Comparison of ENCODE assay signal across 8 cellular contexts in the genomic region with DNA sequence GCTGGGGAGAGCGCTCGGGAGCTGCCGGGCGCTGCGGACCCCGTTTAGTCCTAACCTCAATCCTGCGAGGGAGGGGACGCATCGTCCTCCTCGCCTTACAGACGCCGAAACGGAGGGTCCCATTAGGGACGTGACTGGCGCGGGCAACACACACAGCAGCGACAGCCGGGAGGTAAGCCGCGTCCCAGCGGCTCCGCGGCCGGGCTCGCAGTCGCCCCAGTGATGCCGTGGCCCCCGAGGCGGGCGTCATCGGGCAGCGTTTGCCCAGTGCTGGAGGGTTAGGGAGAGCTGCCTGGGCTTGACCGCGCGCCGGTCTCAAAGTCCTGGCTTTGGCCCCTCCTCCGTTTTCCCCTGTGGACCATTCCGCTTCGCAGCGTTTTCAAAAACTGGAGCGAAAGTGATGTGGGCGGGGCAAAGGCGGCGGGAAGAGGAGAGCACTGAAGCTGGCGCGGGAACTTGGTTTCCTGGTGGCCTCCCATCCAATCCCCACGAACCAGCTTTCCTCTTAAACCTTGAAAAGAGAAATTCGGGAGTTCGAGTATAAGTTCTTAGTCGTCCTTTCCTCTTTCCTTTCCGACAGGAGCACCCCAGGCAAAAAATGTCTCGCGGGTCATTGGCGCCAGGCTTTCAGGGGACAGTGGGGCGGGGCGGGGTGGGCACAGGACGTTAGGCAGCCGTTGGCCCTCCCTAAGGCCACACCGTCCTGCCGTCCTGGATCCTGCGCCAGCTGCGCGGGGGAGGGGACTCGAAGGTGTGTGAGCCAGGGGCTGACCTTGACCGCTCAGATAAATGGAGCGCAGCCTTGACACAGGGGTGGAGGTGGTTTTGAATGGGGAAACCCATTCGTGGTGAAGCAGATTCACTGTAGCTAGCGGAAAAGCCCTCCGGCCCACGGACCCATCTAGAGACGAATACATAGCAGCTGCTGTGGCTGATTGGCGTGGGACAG. TPM values are rescaled to one million over a fixed set of nuclear protein-coding genes. Genes with fewer than 3 reads are reported as not detected.
DNase-seq lines count a peak whose midpoint lies in the region; ATAC-seq and TF ChIP-seq lines count a peak whose summit lies in the region.

No MANE protein-coding gene starts in this region.

- H2AK5ac ChIP-seq in IMR-90 (ENCODE audit: low read depth, low read length): peak overlapping the region; percentile 82

- dilution Hi-C loops in IMR-90 (cut with HindIII; ENCODE audit: low sequenced_read_pairs, unreplicated experiment): no loop called here

- peak overlapping the region; percentile 79; the same call in 1 of the 3 replicates for H2BK15ac ChIP-seq in IMR-90 (ENCODE audit: low read depth, low read length)

- peaks cover 51% of the 10 kb centered on the region for H3K79me2 ChIP-seq in OCI-LY3 (ENCODE audit: low read length)

- H4K20me1 ChIP-seq in IMR-90 (ENCODE audit: insufficient read depth, low read length) (no peaks in the 10 kb centered on the region), OCI-LY3 (ENCODE audit: insufficient read depth, low read length) (peaks cover 9% of the 10 kb centered on the region)

- POLR2A ChIA-PET in IMR-90 (lab: Charles Lee; ENCODE audit: unreplicated experiment): no interaction called here
- POLR2A ChIA-PET in naive thymus-derived CD4-positive, alpha-beta T cell (lab: Charles Lee): interaction anchor here (0.6 kb wide), 1 partner anchor 160 kb away, joined by 3 read pairs; no protein-coding TSS in a partner anchor

- TF ChIP-seq RAD21 in IMR-90 (IDR thresholded peaks at IDR 0.05; ENCODE audit: low read length): no peak

- H3K4me1 Mint-ChIP-seq in activated T-cell treated with anti-CD3 and anti-CD28 coated beads, Interleukin-2, amount 50 U/mL, for 4 hours (ENCODE audit: low read depth): peaks cover 14% of the 10 kb centered on the region
- H3K4me1 Mint-ChIP-seq in naive thymus-derived CD4-positive, alpha-beta T cell: peaks cover 0 to 50% (median 10%) of the 10 kb centered on the region in 7 donors

- H3K36me3 Mint-ChIP-seq in activated T-cell treated with anti-CD3 and anti-CD28 coated beads, Interleukin-2, amount 50 U/mL, for 4 hours (ENCODE audit: insufficient read depth): peaks cover 4% of the 10 kb centered on the region
- peaks cover 3 to 43% (median 4%) of the 10 kb centered on the region in 5 donors for H3K36me3 Mint-ChIP-seq in naive thymus-derived CD4-positive, alpha-beta T cell

- H3K9me3 Mint-ChIP-seq in activated T-cell treated with anti-CD3 and anti-CD28 coated beads, Interleukin-2, amount 50 U/mL, for 4 hours: peaks cover 3% of the 10 kb centered on the region
- H3K9me3 Mint-ChIP-seq in naive thymus-derived CD4-positive, alpha-beta T cell: peaks cover 0 to 14% (median 5%) of the 10 kb centered on the region in 11 donors

- in situ Hi-C loops in IMR-90 (cut with MboI; ENCODE audit: low sequenced_read_pairs): no loop called here

- peak overlapping the region; percentile 71 for H3K56ac ChIP-seq in IMR-90 (ENCODE audit: extremely low read depth, insufficient read depth, low read length)

- H3K4me3 ChIP-seq in IMR-90 (ENCODE audit: insufficient read depth, low read depth, low read length) (peak overlapping the region; percentile 90), OCI-LY3 (ENCODE audit: low read length) (peak overlapping the region; percentile 91), fibroblast of pulmonary artery (replicated peaks; ENCODE audit: low read depth, low read length) (peak overlapping the region; percentile 87), stomach (peak overlapping the region; percentile 61 to 98 (median 75))
- H3K4me3 ChIP-seq in naive thymus-derived CD4-positive, alpha-beta T cell (ENCODE audit: low read length): peak overlapping the region; percentile 79

- H3K36me3 ChIP-seq in IMR-90 (ENCODE audit: control insufficient read depth, insufficient read depth, low read length) (peaks cover 6% of the 10 kb centered on the region), OCI-LY3 (replicated peaks; ENCODE audit: low read depth, low read length) (peaks cover 32% of the 10 kb centered on the region), stomach (no peaks in the 10 kb centered on the region)
- no peaks in the 10 kb centered on the region for H3K36me3 ChIP-seq in naive thymus-derived CD4-positive, alpha-beta T cell (ENCODE audit: control insufficient read depth in 2 of 3, insufficient read depth in 3 of 3, low read length in 3 of 3)

- no peaks in the 10 kb centered on the region for H3K27me3 ChIP-seq in IMR-90 (ENCODE audit: control insufficient read depth, insufficient read depth, low read length)
- no peaks in the 10 kb centered on the region for H3K27me3 ChIP-seq in OCI-LY3 (ENCODE audit: low read depth, low read length)
- peaks cover 0 to 5% of the 10 kb centered on the region in 2 donors for H3K27me3 ChIP-seq in naive thymus-derived CD4-positive, alpha-beta T cell (ENCODE audit: control insufficient read depth in 2 of 2, insufficient read depth in 2 of 2, low read length in 2 of 2)
- H3K27me3 ChIP-seq in stomach: peaks cover 0 to 43% (median 0%) of the 10 kb centered on the region in 3 donors

- peak overlapping the region; percentile 89 for H3K4me3 Mint-ChIP-seq in activated T-cell treated with anti-CD3 and anti-CD28 coated beads, Interleukin-2, amount 50 U/mL, for 4 hours
- peak overlapping the region; percentile 81 to 96 (median 83) for H3K4me3 Mint-ChIP-seq in naive thymus-derived CD4-positive, alpha-beta T cell

- intact Hi-C loops in IMR-90 (cut with micrococcal nuclease): loop anchor here (2.0 to 10.0 kb wide), 3 partner anchors 33 to 177 kb away; a partner anchor contains a TSS
- intact Hi-C loops in naive thymus-derived CD4-positive, alpha-beta T cell (cut with micrococcal nuclease): loop anchor here in 1 of 2 donors (1.0 to 2.0 kb wide), 8 partner anchors 8 to 499 kb away; a partner anchor contains a TSS
- intact Hi-C loops in stomach (cut with DNase I; ENCODE audit: low total_unique reads): no loop called here

- WGBS in IMR-90 (ENCODE audit: extremely low coverage in 2 of 2, insufficient read length in 1 of 2), 2 experiments: 2% methylated on average over 11 of the region's 72 CpGs; no CpG with 5 or more reads in 1 of the 2 experiments
- WGBS in stomach, 5 donors: 2 to 3% (median 3%) methylated on average over 62 to 72 of the region's 72 CpGs

- peak overlapping the region in 1 of 9 donors; percentile 94 for H3K27ac Mint-ChIP-seq in naive thymus-derived CD4-positive, alpha-beta T cell

- H3K4me2 ChIP-seq in IMR-90 (ENCODE audit: low read depth, low read length) (peak overlapping the region; percentile 83), OCI-LY3 (ENCODE audit: low read length) (peak overlapping the region; percentile 82)

- TF ChIP-seq CTCF in IMR-90 (conservative IDR thresholded peaks at IDR 0.05; ENCODE audit: low read depth, low read length): no peak
- no peak for TF ChIP-seq CTCF in OCI-LY3 (IDR thresholded peaks at IDR 0.05; ENCODE audit: low read depth, low read length)
- no peak for TF ChIP-seq CTCF in fibroblast of pulmonary artery (IDR thresholded peaks at IDR 0.05; ENCODE audit: low read length, missing control alignments)
- TF ChIP-seq CTCF in stomach (IDR thresholded peaks at IDR 0.05): no peak

- H2AFZ ChIP-seq in IMR-90 (replicated peaks; ENCODE audit: low read length, poor library complexity): peak overlapping the region; percentile 99
- H2AFZ ChIP-seq in OCI-LY3 (ENCODE audit: low read depth, low read length): peak overlapping the region; percentile 48

- DNase-seq in Daoy (ENCODE audit: low read depth): peak; percentile 86
- peak; percentile 84 for DNase-seq in IMR-90
- DNase-seq in activated T-cell treated with anti-CD3 and anti-CD28 coated beads, Interleukin-2, amount 50 U/mL, for 4 hours: peak; percentile 16
- DNase-seq in fibroblast of pulmonary artery (ENCODE audit: low read depth): peak; percentile 88
- DNase-seq in naive thymus-derived CD4-positive, alpha-beta T cell: peak in 3 of 9 donors; percentile 20 to 78 (median 31)
- DNase-seq in stomach: peak; percentile 84

- no peak for TF ChIP-seq POLR2A in IMR-90 (IDR thresholded peaks at IDR 0.05; ENCODE audit: low read depth, low read length)
- no peak for TF ChIP-seq POLR2A in stomach (IDR thresholded peaks at IDR 0.05)

- peak overlapping the region; percentile 80 for H3K14ac ChIP-seq in IMR-90 (replicated peaks; ENCODE audit: low read depth, low read length)

- H3K9me3 ChIP-seq in IMR-90 (ENCODE audit: control insufficient read depth, insufficient read depth, low read length) (no peaks in the 10 kb centered on the region), OCI-LY3 (ENCODE audit: insufficient read depth, low read length) (no peaks in the 10 kb centered on the region), stomach (no peaks in the 10 kb centered on the region)
- H3K9me3 ChIP-seq in naive thymus-derived CD4-positive, alpha-beta T cell (ENCODE audit: control insufficient read depth in 2 of 3, low read length in 3 of 3): no peaks in the 10 kb centered on the region

- peak overlapping the region; percentile 94 for H2AK9ac ChIP-seq in IMR-90 (replicated peaks; ENCODE audit: low read depth, low read length, poor library complexity)

- H3K27ac ChIP-seq in IMR-90 (ENCODE audit: insufficient read depth, low read length) (peak overlapping the region; percentile 98), OCI-LY3 (ENCODE audit: low read length) (peak overlapping the region; percentile 67), stomach (peak overlapping the region in 4 of 5 donors; percentile 21 to 76 (median 71))
- H3K27ac ChIP-seq in naive thymus-derived CD4-positive, alpha-beta T cell (ENCODE audit: low read depth, low read length): no peak overlapping the region

- CTCF ChIA-PET in IMR-90 (lab: Yijun Ruan, JAX): interaction anchor here (0.8 kb wide), 1 partner anchor 29 kb away, joined by 4 read pairs; no protein-coding TSS in a partner anchor
- CTCF ChIA-PET in naive thymus-derived CD4-positive, alpha-beta T cell (lab: Charles Lee): no interaction called here

- peak overlapping the region; percentile 82 to 96 for H4K8ac ChIP-seq in IMR-90 (ENCODE audit: low read depth in 2 of 2, low read length in 2 of 2)

- H3K9me1 ChIP-seq in IMR-90 (ENCODE audit: insufficient read depth, low read length): peaks cover 6% of the 10 kb centered on the region

- ATAC-seq in GM21717 (IDR thresholded peaks at IDR 0.05; ENCODE audit: unreplicated experiment) (peak; percentile 57), IMR-90 (ENCODE audit: low read depth) (peak; percentile 94)
- peak; percentile 64 to 74 for ATAC-seq in activated T-cell treated with anti-CD3 and anti-CD28 coated beads, Interleukin-2, amount 50 U/mL, for 4 hours
- ATAC-seq in naive thymus-derived CD4-positive, alpha-beta T cell: peak; percentile 68

- peak overlapping the region; percentile 84 for H3K4ac ChIP-seq in IMR-90 (ENCODE audit: low read depth, low read length)

- peak overlapping the region; percentile 79 for H3K23ac ChIP-seq in IMR-90 (ENCODE audit: low read depth, low read length)

- peaks cover 49% of the 10 kb centered on the region for H3K27me3 Mint-ChIP-seq in activated T-cell treated with anti-CD3 and anti-CD28 coated beads, Interleukin-2, amount 50 U/mL, for 4 hours (ENCODE audit: low read depth)
- H3K27me3 Mint-ChIP-seq in naive thymus-derived CD4-positive, alpha-beta T cell: peaks cover 0 to 43% (median 35%) of the 10 kb centered on the region in 5 donors

- no peak overlapping the region for H4K5ac ChIP-seq in IMR-90 (ENCODE audit: low read depth, low read length)

- no peak for TF ChIP-seq EP300 in stomach (IDR thresholded peaks at IDR 0.05)

- peak overlapping the region; percentile 25 for H3K18ac ChIP-seq in IMR-90 (ENCODE audit: low read depth, low read length)

- peak overlapping the region; percentile 80; the same call in 1 of the 2 replicates for H2BK120ac ChIP-seq in IMR-90 (ENCODE audit: low read depth, low read length)

- H2BK5ac ChIP-seq in IMR-90 (ENCODE audit: low read depth, low read length, poor library complexity, severe bottlenecking): peak overlapping the region; percentile 88

- no TSS peak for BruUV-seq in IMR-90 (replicated peaks; lab: Mats Ljungman, UMichigan)

- H4K91ac ChIP-seq in IMR-90 (ENCODE audit: insufficient read depth, low read depth, low read length): peak overlapping the region; percentile 73

- H3K9ac ChIP-seq in IMR-90 (ENCODE audit: low read depth, low read length) (peak overlapping the region; percentile 90), OCI-LY3 (ENCODE audit: low read length) (peak overlapping the region; percentile 87)

- no peak overlapping the region for H2BK20ac ChIP-seq in IMR-90 (ENCODE audit: low read depth, low read length)

- H3K4me1 ChIP-seq in IMR-90 (ENCODE audit: control insufficient read depth, insufficient read depth, low read length) (0 out of 2 replicates have a peak, but pooled peaks cover 2% of the 10 kb centered on the region), OCI-LY3 (ENCODE audit: low read length) (peaks cover 11% of the 10 kb centered on the region), stomach (peaks cover 15 to 24% (median 19%) of the 10 kb centered on the region in 4 donors)
- H3K4me1 ChIP-seq in naive thymus-derived CD4-positive, alpha-beta T cell (ENCODE audit: control insufficient read depth in 2 of 2, insufficient read depth in 2 of 2, low read length in 2 of 2): peaks cover 0 to 5% of the 10 kb centered on the region in 2 donors

- H3K79me1 ChIP-seq in IMR-90 (ENCODE audit: low read depth in 1 of 2, low read length in 2 of 2): peaks cover 19 to 34% of the 10 kb centered on the region in 2 experiments

RNA-seq across cellular contexts. Expression of a gene that starts 0.8 kb away (rescaled TPM):
- total RNA-seq in Daoy (2014; rRNA removed; shearing (Covaris generic)): 14.1 and 20.9 TPM in 2 replicates
- total RNA-seq in IMR-90 (2012; rRNA removed): 26.7 and 28.3 TPM in 2 replicates
- 92.2 and 96.9 TPM in 2 replicates for polyA plus RNA-seq in IMR-90 (2012; rRNA removed)
- polyA plus RNA-seq in IMR-90 (2012; cell fraction: cytosol; rRNA removed): 43.9 and 50.3 TPM in 2 replicates
- polyA plus RNA-seq in IMR-90 (2012; cell fraction: nucleus; rRNA removed; ENCODE audit: low replicate concordance): 21.3 and 23.1 TPM in 2 replicates
- total RNA-seq in activated T-cell treated with anti-CD3 and anti-CD28 coated beads, Interleukin-2, amount 50 U/mL, for 4 hours: 10 to 100 TPM; 54.5 to 64.4 (median 58.2) TPM
- total RNA-seq in naive thymus-derived CD4-positive, alpha-beta T cell: 100 to 1,000 TPM in 1 of 5 experiments, 1 to 10 TPM in 1, under 1 TPM in 1, not detected in 2; 0.85 to 241 (median 2.0) TPM
- not detected for polyA plus RNA-seq in naive thymus-derived CD4-positive, alpha-beta T cell
- 10 to 100 TPM in 1 of 5 donors, 1 to 10 TPM in 4; 1.2 to 17.1 (median 7.6) TPM for total RNA-seq in stomach
- polyA plus RNA-seq in stomach: 10 to 100 TPM in 2 of 3 donors, 1 to 10 TPM in 1; 5.3 to 17.0 (median 15.8) TPM

RNA-seq across cellular contexts. Expression of a gene that starts 54.2 kb away (rescaled TPM):
- 13.4 and 15.3 TPM in 2 replicates for total RNA-seq in Daoy (2014; rRNA removed; shearing (Covaris generic))
- total RNA-seq in IMR-90 (2012; rRNA removed) (10.0 and 12.2 TPM in 2 replicates), stomach (100 to 1,000 TPM in 3 of 5 donors, 10 to 100 TPM in 2; 61.4 to 114 (median 106) TPM)
- polyA plus RNA-seq in IMR-90 (2012; rRNA removed) (10.6 and 12.6 TPM in 2 replicates), stomach (10 to 100 TPM; 24.0 to 58.0 (median 31.8) TPM)
- polyA plus RNA-seq in IMR-90 (2012; cell fraction: cytosol; rRNA removed): 6.0 and 7.4 TPM in 2 replicates
- 75.1 and 113 TPM in 2 replicates for polyA plus RNA-seq in IMR-90 (2012; cell fraction: nucleus; rRNA removed; ENCODE audit: low replicate concordance)
- total RNA-seq in activated T-cell treated with anti-CD3 and anti-CD28 coated beads, Interleukin-2, amount 50 U/mL, for 4 hours: 10 to 100 TPM; 42.0 to 46.0 (median 42.1) TPM
- total RNA-seq in naive thymus-derived CD4-positive, alpha-beta T cell: 100 to 1,000 TPM in 2 of 5 experiments, 10 to 100 TPM in 3; 80.1 to 137 (median 90.0) TPM
- 10 to 100 TPM; 12.2 to 16.5 TPM for polyA plus RNA-seq in naive thymus-derived CD4-positive, alpha-beta T cell
